ENCODE assay signal across 9 cellular contexts in genomic region chr4:48033825-48034413, GRCh38. TPM values are rescaled to one million over a fixed set of nuclear protein-coding genes. Genes with fewer than 3 reads are reported as not detected.
DNase-seq lines count a peak whose midpoint lies in the region; ATAC-seq and TF ChIP-seq lines count a peak whose summit lies in the region.
"Had no signal": no experiment of that assay in that cellular context is flagged by ENCODE, and none has a peak within 500 bp of the region (broad histone marks: within the 10 kb centered on the region; RNA-seq: fewer than 3 reads in every experiment).

No MANE protein-coding gene starts in this region.

- no peaks in the 10 kb centered on the region for H3K36me3 ChIP-seq in CD4-positive, CD25-positive, alpha-beta regulatory T cell (ENCODE audit: control insufficient read depth, insufficient read depth, low read length)

- H3K4me1 Mint-ChIP-seq in CD4-positive, CD25-positive, alpha-beta regulatory T cell = peaks cover 5 to 17% (median 14%) of the 10 kb centered on the region in 4 donors

- peak; percentile 71 to 73 for ATAC-seq in CD4-positive, CD25-positive, alpha-beta regulatory T cell (ENCODE audit: low read depth in 2 of 2)
- ATAC-seq in GM19397 (IDR thresholded peaks at IDR 0.05; ENCODE audit: unreplicated experiment) = peak; percentile 40
- ATAC-seq in GM21526 (IDR thresholded peaks at IDR 0.05; ENCODE audit: low FRiP score, unreplicated experiment) = no peak
- ATAC-seq in HG02840 (IDR thresholded peaks at IDR 0.05; ENCODE audit: low FRiP score, unreplicated experiment) = no peak

- no peak overlapping the region for H3K27ac ChIP-seq in CD4-positive, CD25-positive, alpha-beta regulatory T cell (ENCODE audit: insufficient read depth, low read length, poor library complexity, severe bottlenecking)

- no peaks in the 10 kb centered on the region for H3K9me3 ChIP-seq in CD4-positive, CD25-positive, alpha-beta regulatory T cell (ENCODE audit: control insufficient read depth in 2 of 2, low read length in 2 of 2)

- DNase-seq in CD4-positive, CD25-positive, alpha-beta regulatory T cell = peak; percentile 30 to 67 (median 50)
- DNase-seq in NCI-H2227 (lab: John Stamatoyannopoulos, UW; ENCODE audit: unreplicated experiment) (peak; percentile 23), fibroblast of villous mesenchyme (ENCODE audit: low read depth) (peak; percentile 17)
- peak; percentile 71 for DNase-seq in activated CD8-positive, alpha-beta memory T cell treated with anti-CD3 and anti-CD28 coated beads, Interleukin-2, amount 50 U/mL, for 4 hours
- peak; percentile 56 to 59 for DNase-seq in stimulated activated CD4-positive, alpha-beta T cell treated with anti-CD3 and anti-CD28 coated beads, Interleukin-4, amount 100 ng/mL, for 4 hours

- no peak overlapping the region for H3K27ac Mint-ChIP-seq in CD4-positive, CD25-positive, alpha-beta regulatory T cell

- no peak overlapping the region for H3K4me3 Mint-ChIP-seq in CD4-positive, CD25-positive, alpha-beta regulatory T cell

- no peaks in the 10 kb centered on the region for H3K27me3 ChIP-seq in CD4-positive, CD25-positive, alpha-beta regulatory T cell (ENCODE audit: control insufficient read depth, insufficient read depth, low read length)

- H3K4me3 ChIP-seq in CD4-positive, CD25-positive, alpha-beta regulatory T cell (ENCODE audit: low read depth, low read length) = no peak overlapping the region
- no peak overlapping the region for H3K4me3 ChIP-seq in fibroblast of villous mesenchyme (ENCODE audit: low read depth, low read length)

- no peaks in the 10 kb centered on the region for H3K36me3 Mint-ChIP-seq in CD4-positive, CD25-positive, alpha-beta regulatory T cell

- H3K4me1 ChIP-seq in CD4-positive, CD25-positive, alpha-beta regulatory T cell (ENCODE audit: control insufficient read depth, insufficient read depth, low read length, poor library complexity, severe bottlenecking) = no peaks in the 10 kb centered on the region

- no peaks in the 10 kb centered on the region for H3K9me3 Mint-ChIP-seq in CD4-positive, CD25-positive, alpha-beta regulatory T cell

- TF ChIP-seq CTCF in fibroblast of villous mesenchyme (IDR thresholded peaks at IDR 0.05; ENCODE audit: insufficient read depth, low read depth, low read length) = peak; percentile 68

- peaks cover 17% of the 10 kb centered on the region for H3K27me3 Mint-ChIP-seq in CD4-positive, CD25-positive, alpha-beta regulatory T cell

RNA-seq across cellular contexts. Expression of gene NIPAL1, which starts 17.3 kb away (rescaled TPM):
- 0.52 TPM for total RNA-seq in CD4-positive, CD25-positive, alpha-beta regulatory T cell
- under 1 TPM in 3 of 4 donors, not detected in 1; 0.15 to 0.74 (median 0.72) TPM for polyA plus RNA-seq in CD4-positive, CD25-positive, alpha-beta regulatory T cell
- total RNA-seq in fibroblast of villous mesenchyme = 1.6 and 4.3 TPM in 2 replicates

RNA-seq across cellular contexts. Expression of gene CNGA1, which starts 17.4 kb away (rescaled TPM):
- total RNA-seq in CD4-positive, CD25-positive, alpha-beta regulatory T cell = not detected
- under 1 TPM in 1 of 4 donors, not detected in 3; 0.06 TPM for polyA plus RNA-seq in CD4-positive, CD25-positive, alpha-beta regulatory T cell
- under 0.01 and 0.64 TPM in 2 replicates for total RNA-seq in fibroblast of villous mesenchyme
- total RNA-seq: pulmonary artery endothelial cell had no signal

Comparison
In these comparisons a context has a peak if more than half of its experiments do, and no peak if none do; other contexts are left out.
1. ATAC-seq: peak in CD4-positive, CD25-positive, alpha-beta regulatory T cell (2 of 2) and GM19397 (single experiment); none in GM21526 (single experiment) and HG02840 (single experiment).
2. DNase-seq: peak in every context shown above with its lines; median percentile 71 in activated CD8-positive, alpha-beta memory T cell treated with anti-CD3 and anti-CD28 coated beads, Interleukin-2, amount 50 U/mL, for 4 hours; 58 in stimulated activated CD4-positive, alpha-beta T cell treated with anti-CD3 and anti-CD28 coated beads, Interleukin-4, amount 100 ng/mL, for 4 hours; 50 in CD4-positive, CD25-positive, alpha-beta regulatory T cell; 23 in NCI-H2227; 17 in fibroblast of villous mesenchyme.